20 cellular contexts compared by ENCODE assay signal in the genomic region with DNA sequence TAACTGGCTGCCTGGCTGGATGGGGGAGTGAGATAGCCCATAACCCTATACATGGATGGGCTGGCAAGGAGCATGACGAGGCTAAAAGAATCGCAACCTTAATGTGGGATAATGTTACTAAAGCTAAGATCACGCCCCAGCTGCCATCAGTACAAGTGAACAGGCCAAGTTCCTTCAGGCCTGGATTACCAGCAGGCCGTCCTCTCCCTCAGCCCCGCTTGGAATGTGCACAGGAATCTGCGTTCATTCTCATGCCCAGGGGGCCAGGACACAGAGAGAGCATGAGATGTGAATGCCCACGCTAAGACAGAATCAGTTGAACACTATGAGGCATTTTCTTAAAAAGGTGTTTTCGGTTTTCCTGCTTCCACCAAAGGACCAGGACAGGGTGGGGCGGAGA.
"Had no signal": no experiment of that assay in that cellular context is flagged by ENCODE, and none has a peak within 500 bp of the region (broad histone marks: within the 10 kb centered on the region; RNA-seq: fewer than 3 reads in every experiment).

No MANE protein-coding gene starts in this region.

- H3K4me1 ChIP-seq: neural progenitor cell, parathyroid adenoma, transverse colon had no signal

- DNase-seq: activated B cell treated with CpG ODN at 0.5 μM for 24 hours; activated CD4-positive, alpha-beta T cell treated with anti-CD3 and anti-CD28 coated beads, Interleukin-2, amount 50 U/mL, for 1 hour; activated CD8-positive, alpha-beta T cell treated with anti-CD3 and anti-CD28 coated beads for 36 hours; activated naive CD4-positive, alpha-beta T cell; activated T-cell treated with anti-CD3 and anti-CD28 coated beads, Interleukin-2, amount 50 U/mL, for 72 hours; anterior cingulate cortex; effector CD8-positive, alpha-beta T cell; erythroblast; heart right ventricle; left ventricle myocardium inferior; naive thymus-derived CD4-positive, alpha-beta T cell; occipital lobe; right cardiac atrium; stimulated activated CD4-positive, alpha-beta T cell treated with anti-CD3 and anti-CD28 coated beads, Interleukin-4, amount 100 ng/mL, for 1 hour; stimulated activated naive CD8-positive, alpha-beta T cell treated with anti-CD3 and anti-CD28 coated beads, Interleukin-15, Interleukin-2, amounts not matched to agents 100 U/mL and 50 U/mL, for 24 hours; T-helper 1 cell; testis; transverse colon had no signal

- H2AFZ ChIP-seq: neural progenitor cell, parathyroid adenoma had no signal

- H3K36me3 ChIP-seq: neural progenitor cell had no signal

- H3K9ac ChIP-seq: neural progenitor cell, parathyroid adenoma had no signal

- H3K4me2 ChIP-seq: neural progenitor cell had no signal

- ATAC-seq: activated CD8-positive, alpha-beta T cell treated with anti-CD3 and anti-CD28 coated beads for 36 hours; activated T-cell treated with anti-CD3 and anti-CD28 coated beads, Interleukin-2, amount 50 U/mL, for 72 hours; heart right ventricle; naive thymus-derived CD4-positive, alpha-beta T cell; right cardiac atrium; stimulated activated naive CD8-positive, alpha-beta T cell treated with anti-CD3 and anti-CD28 coated beads, Interleukin-15, Interleukin-2, amounts not matched to agents 100 U/mL and 50 U/mL, for 24 hours had no signal

- H3K9me3 ChIP-seq: heart right ventricle, left ventricle myocardium inferior, testis, transverse colon had no signal

- H3K27ac ChIP-seq: heart right ventricle, left ventricle myocardium inferior, neural progenitor cell, parathyroid adenoma, transverse colon had no signal

- H3K27me3 ChIP-seq: heart right ventricle, neural progenitor cell, testis, transverse colon had no signal

- H3K4me3 ChIP-seq: heart right ventricle, left ventricle myocardium inferior, neural progenitor cell, testis, transverse colon had no signal

- H3K79me2 ChIP-seq: parathyroid adenoma had no signal
